ENCODE assay signal across 10 cellular contexts in the genomic region with DNA sequence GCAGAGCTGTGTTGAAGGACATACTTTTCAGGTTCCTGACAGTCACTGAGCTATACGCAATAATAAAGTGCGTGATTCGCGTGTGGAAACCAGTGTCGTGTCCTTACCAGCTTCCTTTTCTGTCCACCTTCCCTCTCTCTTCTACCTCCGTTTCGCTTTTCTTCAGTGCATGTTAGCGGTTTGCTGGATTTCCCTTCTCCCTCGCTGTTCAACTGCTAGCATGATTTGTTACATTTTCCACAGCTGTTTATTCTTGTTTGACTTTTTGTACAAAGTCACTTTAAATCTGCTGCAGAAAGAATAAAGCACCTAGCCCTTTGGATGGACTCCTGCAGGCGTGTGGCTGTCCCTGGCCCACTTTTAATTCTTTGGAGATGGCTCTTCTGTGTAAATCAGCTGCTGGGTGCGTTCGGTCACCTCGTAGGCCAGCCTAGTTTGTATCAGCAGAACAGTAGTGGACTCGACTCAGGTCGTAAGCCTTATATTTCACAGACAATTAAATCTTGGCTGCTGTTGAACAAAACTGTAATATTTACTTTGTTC. TPM values are rescaled to one million over a fixed set of nuclear protein-coding genes. Genes with fewer than 3 reads are reported as not detected.
A peak's percentile ranks its signal among the peaks of the same experiment; 100 is the strongest.
DNase-seq lines count a peak whose midpoint lies in the region; ATAC-seq, FAIRE-seq and TF ChIP-seq lines count a peak whose summit lies in the region.
"Had no signal": no experiment of that assay in that cellular context is flagged by ENCODE, and none has a peak within 500 bp of the region (broad histone marks: within the 10 kb centered on the region; RNA-seq: fewer than 3 reads in every experiment).

No MANE protein-coding gene starts in this region.

- CTCF ChIA-PET in HepG2 (lab: Yijun Ruan, JAX; ENCODE audit: low intra/inter-chr PET ratio, low total read pairs), result no interaction called here

- H3K9ac ChIP-seq in liver (ENCODE audit: low read depth in 1 of 2, low read length in 2 of 2), result no peak overlapping the region
- no peak overlapping the region for H3K9ac ChIP-seq in HepG2 (ENCODE audit: insufficient read depth, low read depth, low read length)
- H3K9ac ChIP-seq in muscle layer of colon (ENCODE audit: low read length), result peak overlapping the region; percentile 12

- 6% methylated on average over 15 of the region's 15 CpGs for WGBS in liver
- WGBS in HepG2 (ENCODE audit: low lambda C conversion rate), result 53% methylated on average over 15 of the region's 15 CpGs
- WGBS in body of pancreas, 2 donors, result 12 to 19% methylated on average over 15 of the region's 15 CpGs

- no peaks in the 10 kb centered on the region for H4K20me1 ChIP-seq in HepG2 (ENCODE audit: insufficient read depth, low read length)

- H3K27ac ChIP-seq in liver (ENCODE audit: low read depth in 1 of 2, low read length in 2 of 2) (peak overlapping the region in 1 of 2 donors; percentile 63), HepG2 (ENCODE audit: extremely low read length, insufficient read depth, low read length) (no peak overlapping the region), body of pancreas (peak overlapping the region in 2 of 4 donors; percentile 1 to 28), muscle layer of colon (ENCODE audit: low read depth, low read length) (peak overlapping the region; percentile 97)

- H3K27me3 ChIP-seq in liver (ENCODE audit: control insufficient read depth in 4 of 4, insufficient read depth in 4 of 4, low read length in 3 of 4) (peaks cover 4 to 45% (median 20%) of the 10 kb centered on the region in 4 donors), HepG2 (ENCODE audit: control insufficient read depth in 1 of 2, insufficient read depth in 2 of 2, low read length in 2 of 2) (peaks cover 4 to 37% of the 10 kb centered on the region in 2 experiments; a peak in 3 of 5 replicates), body of pancreas (no peaks in the 10 kb centered on the region), muscle layer of colon (ENCODE audit: control insufficient read depth in 1 of 2, insufficient read depth in 2 of 2, low read length in 2 of 2) (peaks cover 0 to 5% of the 10 kb centered on the region in 2 donors), H7 (ENCODE audit: control insufficient read depth, insufficient read depth, low read length) (peaks cover 84% of the 10 kb centered on the region)

- H3K4me1 ChIP-seq in liver (ENCODE audit: control insufficient read depth in 4 of 4, insufficient read depth in 4 of 4, low read length in 3 of 4), result peaks cover 4 to 13% (median 10%) of the 10 kb centered on the region in 4 donors
- no peaks in the 10 kb centered on the region for H3K4me1 ChIP-seq in HepG2 (ENCODE audit: insufficient read depth, low read length)
- H3K4me1 ChIP-seq in body of pancreas, result peaks cover 14% of the 10 kb centered on the region
- peaks cover 54% of the 10 kb centered on the region for H3K4me1 ChIP-seq in muscle layer of colon (ENCODE audit: insufficient read depth, low read length)

- peak overlapping the region in 2 of 3 donors; percentile 27 to 31 for H3K4me3 ChIP-seq in liver (ENCODE audit: low read depth in 1 of 3, low read length in 3 of 3)
- no peak overlapping the region for H3K4me3 ChIP-seq in HepG2 (replicated peaks in 1 of 3; ENCODE audit: insufficient read depth in 1 of 3, low read depth in 2 of 3, low read length in 3 of 3)
- no peak overlapping the region for H3K4me3 ChIP-seq in body of pancreas
- peak overlapping the region; percentile 59 for H3K4me3 ChIP-seq in muscle layer of colon (ENCODE audit: low read depth in 1 of 2, low read length in 2 of 2)
- H3K4me3 ChIP-seq in H7 (ENCODE audit: insufficient read depth, low read depth, low read length), result no peak overlapping the region; the same call in 1 of the 2 replicates

- DNase-seq in HepG2 (ENCODE audit: low spot score) (no peak), body of pancreas (no peak), iPS-NIHi7 (ENCODE audit: extremely low spot score) (no peak), H7 (no peak)
- no peak for DNase-seq in activated CD8-positive, alpha-beta memory T cell treated with anti-CD3 and anti-CD28 coated beads, Interleukin-2, amount 50 U/mL, for 48 hours

- H3K79me2 ChIP-seq in HepG2 (ENCODE audit: insufficient read depth, low read length), result no peaks in the 10 kb centered on the region

- TF ChIP-seq RAD21 in liver (IDR thresholded peaks at IDR 0.05) (no peak), HepG2 (CRISPR knock-in tag; IDR thresholded peaks at IDR 0.05) (no peak)

- no TSS peak for BruUV-seq in HepG2 (replicated peaks; lab: Mats Ljungman, UMichigan)

- no peak overlapping the region for H3K4me2 ChIP-seq in HepG2 (ENCODE audit: low read depth, low read length)

- TF ChIP-seq CTCF in liver (IDR thresholded peaks at IDR 0.05; ENCODE audit: low read depth, low read length, missing input control) (no peak), HepG2 (CRISPR knock-in tag; IDR thresholded peaks at IDR 0.05) (no peak), body of pancreas (IDR thresholded peaks at IDR 0.05) (no peak)

- no peak for FAIRE-seq in HepG2 (lab: Jason Lieb, UNC)

- H3K36me3 ChIP-seq in liver (ENCODE audit: control insufficient read depth in 4 of 4, insufficient read depth in 3 of 4, low read depth in 1 of 4, low read length in 3 of 4) (no peaks in the 10 kb centered on the region), HepG2 (replicated peaks in 1 of 2; ENCODE audit: control insufficient read depth in 1 of 2, insufficient read depth in 2 of 2, low read length in 2 of 2) (no peaks in the 10 kb centered on the region), body of pancreas (replicated peaks in 1 of 2; ENCODE audit: insufficient read depth in 1 of 2, low read depth in 2 of 2) (no peaks in the 10 kb centered on the region), muscle layer of colon (ENCODE audit: insufficient read depth, low read length) (peaks cover 9% of the 10 kb centered on the region), H7 (replicated peaks; ENCODE audit: control insufficient read depth, insufficient read depth, low read length) (no peaks in the 10 kb centered on the region)

- TF ChIP-seq EP300 in HepG2 (IDR thresholded peaks at IDR 0.05; ENCODE audit: low read depth in 2 of 2, low read length in 2 of 2) (no peak), HepG2 (CRISPR knock-in tag; IDR thresholded peaks at IDR 0.05; ENCODE audit: borderline replicate concordance) (no peak)

- no peak for ATAC-seq in HepG2
- peak; percentile 28 for ATAC-seq in body of pancreas
- ATAC-seq in HG02588 (IDR thresholded peaks at IDR 0.05; ENCODE audit: unreplicated experiment), result no peak

- H3K9me3 ChIP-seq in liver (ENCODE audit: control insufficient read depth in 4 of 4, low read length in 3 of 4) (no peaks in the 10 kb centered on the region), HepG2 (ENCODE audit: low read length) (no peaks in the 10 kb centered on the region), body of pancreas (peaks cover 0 to 5% (median 0%) of the 10 kb centered on the region in 3 donors), muscle layer of colon (ENCODE audit: low read length) (no peaks in the 10 kb centered on the region)

- intact Hi-C loops in HepG2 (cut with micrococcal nuclease; ENCODE audit: unreplicated experiment) (no loop called here), body of pancreas (cut with DNase I) (no loop called here)

- POLR2A ChIA-PET in HepG2 (lab: Yijun Ruan, JAX), result no interaction called here

- H2AFZ ChIP-seq in HepG2 (ENCODE audit: low read length), result no peak overlapping the region

- in situ Hi-C loops in HepG2 (cut with HindIII; ENCODE audit: extremely low pct_ligation_motif_present, low pct_unique_long_range_greater_than_20kb), result no loop called here

- TF ChIP-seq POLR2A in HepG2 (IDR thresholded peaks at IDR 0.05; ENCODE audit: insufficient read depth in 1 of 2, low read depth in 2 of 2, low read length in 2 of 2), result no peak
- TF ChIP-seq POLR2A in body of pancreas (IDR thresholded peaks at IDR 0.05), result no peak

TF ChIP-seq in liver, 16 proteins besides CTCF, POLR2A, EP300 and RAD21 (continues in another document):
- TF ChIP-seq EGR1 (IDR thresholded peaks at IDR 0.05; ENCODE audit: low read depth in 2 of 2) (no peak), SP1 (IDR thresholded peaks at IDR 0.05) (no peak), RXRA (IDR thresholded peaks at IDR 0.05) (no peak), JUND (IDR thresholded peaks at IDR 0.05) (no peak), HNF4G (IDR thresholded peaks at IDR 0.05) (no peak), YY1 (IDR thresholded peaks at IDR 0.05) (no peak)

RNA-seq across cellular contexts. Expression of a gene that starts 8.9 kb away (rescaled TPM):
- total RNA-seq in liver, result 1 to 10 TPM; 2.1 to 4.7 TPM
- polyA plus RNA-seq in liver, result 1 to 10 TPM; 2.9 to 4.5 TPM
- not detected in 2 replicates for total RNA-seq in HepG2 (2016; rRNA removed; fragmentation: Illumina TruSeq; extraction: Trizol)
- not detected in 2 replicates for total RNA-seq in HepG2 (2016; cell fraction: cytosol; rRNA removed; fragmentation: Illumina TruSeq; extraction: Trizol; ENCODE audit: low read depth)
- not detected in 2 replicates for total RNA-seq in HepG2 (2016; cell fraction: insoluble cytoplasmic fraction; rRNA removed; fragmentation: Illumina TruSeq; extraction: Trizol)
- total RNA-seq in HepG2 (2016; cell fraction: membrane; rRNA removed; fragmentation: Illumina TruSeq; extraction: Trizol), result not detected in 2 replicates
- total RNA-seq in HepG2 (2016; cell fraction: nucleus; rRNA removed; fragmentation: Illumina TruSeq; extraction: Trizol), result not detected in 2 replicates
- not detected in 2 replicates for polyA plus RNA-seq in HepG2 (2011; rRNA removed)
- not detected in 2 replicates for polyA plus RNA-seq in HepG2 (2011; cell fraction: cytosol; rRNA removed)
- polyA plus RNA-seq in HepG2 (2011; cell fraction: nucleus; rRNA removed), result not detected in 2 replicates
- not detected in 2 replicates for polyA plus RNA-seq in HepG2 (2012)
- not detected in 2 replicates for polyA plus RNA-seq in HepG2 (2016; cell fraction: cytosol; fragmentation: Illumina TruSeq; extraction: Trizol; ENCODE audit: low read depth)
- polyA plus RNA-seq in HepG2 (2016; cell fraction: insoluble cytoplasmic fraction; fragmentation: Illumina TruSeq; extraction: Trizol; ENCODE audit: low read depth), result not detected in 2 replicates
- not detected in 2 replicates for polyA plus RNA-seq in HepG2 (2016; cell fraction: membrane; fragmentation: Illumina TruSeq; extraction: Trizol; ENCODE audit: low read depth)
- not detected in 2 replicates for polyA plus RNA-seq in HepG2 (2016; cell fraction: nucleus; fragmentation: Illumina TruSeq; extraction: Trizol; ENCODE audit: insufficient read depth, low read depth)
- polyA minus RNA-seq in HepG2 (2011; rRNA and poly(A)+ RNA removed; ENCODE audit: low replicate concordance), result not detected in 2 replicates
- not detected in 2 replicates for polyA minus RNA-seq in HepG2 (2011; cell fraction: cytosol; rRNA and poly(A)+ RNA removed)
- polyA minus RNA-seq in HepG2 (2011; cell fraction: nucleus; rRNA and poly(A)+ RNA removed), result not detected in 2 replicates
- total RNA-seq in body of pancreas, result 10 to 100 TPM in 1 of 2 donors, 1 to 10 TPM in 1; 7.3 to 11.4 TPM
- total RNA-seq in H7 (2014; rRNA removed; shearing (Covaris generic)), result not detected in 2 replicates
- total RNA-seq: epithelial cell of proximal tubule; T-helper 1 cell treated with Interleukin-12 subunit alpha and Interleukin-12 subunit beta and Interleukin-4 antibody, amounts not matched to agents 30 ng/mL and 1 ng/mL, for 36 hours had no signal

Comparison
In these comparisons a context has a peak if more than half of its experiments do, and no peak if none do; other contexts are left out.
1. H3K4me3 ChIP-seq: peak in liver (2 of 3) and muscle layer of colon (2 of 2); none in HepG2 (0 of 3), body of pancreas (0 of 2) and H7 (single experiment).